ENCODE assay signal across 19 cellular contexts in genomic region chr4:4471195-4471594, GRCh38.
DNase-seq lines count a peak whose midpoint lies in the region; ATAC-seq, FAIRE-seq and TF ChIP-seq lines count a peak whose summit lies in the region.
"Had no signal": no experiment of that assay in that cellular context is flagged by ENCODE, and none has a peak within 500 bp of the region (broad histone marks: within the 10 kb centered on the region; RNA-seq: fewer than 3 reads in every experiment).

No MANE protein-coding gene starts in this region.

- H3K9me3 Mint-ChIP-seq in neural progenitor cell = no peaks in the 10 kb centered on the region
- H3K9me3 Mint-ChIP-seq: HFFc6 had no signal

- TF ChIP-seq CTCF in left ventricle myocardium inferior (IDR thresholded peaks at IDR 0.05; ENCODE audit: borderline replicate concordance) (no peak), bronchial epithelial cell (IDR thresholded peaks at IDR 0.05; ENCODE audit: insufficient read depth, low read length, severe bottlenecking) (no peak), neural progenitor cell (IDR thresholded peaks at IDR 0.05) (no peak)

- intact Hi-C loops in Right ventricle myocardium inferior (cut with DNase I) = no loop called here
- intact Hi-C loops in cardiac septum (cut with DNase I) = no loop called here
- intact Hi-C loops in left ventricle myocardium superior (cut with micrococcal nuclease) = no loop called here
- intact Hi-C loops in left ventricle myocardium inferior (cut with micrococcal nuclease) = no loop called here

- H3K27ac Mint-ChIP-seq in neural progenitor cell = peak overlapping the region; percentile 14
- H3K27ac Mint-ChIP-seq: GM23338, HFFc6 had no signal

- H3K36me3 Mint-ChIP-seq in neural progenitor cell = peaks cover 27% of the 10 kb centered on the region

- H3K4me3 Mint-ChIP-seq in neural progenitor cell = no peak overlapping the region
- H3K4me3 Mint-ChIP-seq: CD4-positive, alpha-beta memory T cell; GM23338; HFFc6 had no signal

- H3K9me3 ChIP-seq in left ventricle myocardium inferior (replicated peaks) (no peaks in the 10 kb centered on the region), neural progenitor cell (ENCODE audit: low read depth) (no peaks in the 10 kb centered on the region)
- H3K9me3 ChIP-seq: HAP-1 had no signal

- no peak overlapping the region for H3K9ac ChIP-seq in neural progenitor cell

- H3K4me1 Mint-ChIP-seq in neural progenitor cell = peaks cover 23% of the 10 kb centered on the region

- no peak overlapping the region for H3K4me2 ChIP-seq in neural progenitor cell
- H3K4me2 ChIP-seq: GM23338 had no signal

- H3K36me3 ChIP-seq in left ventricle myocardium inferior (peaks cover 48% of the 10 kb centered on the region), bronchial epithelial cell (ENCODE audit: control insufficient read depth, insufficient read depth, low read length) (peaks cover 5% of the 10 kb centered on the region), neural progenitor cell (no peaks in the 10 kb centered on the region)

- H3K4me3 ChIP-seq in left ventricle myocardium inferior = no peak overlapping the region
- no peak overlapping the region for H3K4me3 ChIP-seq in bronchial epithelial cell (ENCODE audit: low read depth, low read length)
- no peak overlapping the region for H3K4me3 ChIP-seq in neural progenitor cell
- H3K4me3 ChIP-seq: GM23338, HAP-1 had no signal

- peaks cover 5% of the 10 kb centered on the region for H3K79me2 ChIP-seq in neural progenitor cell (ENCODE audit: low read depth)

- H3K27me3 ChIP-seq in left ventricle myocardium inferior (ENCODE audit: low read depth) = no peaks in the 10 kb centered on the region
- H3K27me3 ChIP-seq in bronchial epithelial cell (ENCODE audit: control insufficient read depth, insufficient read depth, low read length) = no peaks in the 10 kb centered on the region
- H3K27me3 ChIP-seq in neural progenitor cell = no peaks in the 10 kb centered on the region

- H3K27ac ChIP-seq in left ventricle myocardium inferior (replicated peaks) (no peak overlapping the region), neural progenitor cell (no peak overlapping the region)

- no peak overlapping the region for H2AFZ ChIP-seq in neural progenitor cell (replicated peaks)
- H2AFZ ChIP-seq: GM23338 had no signal

- H3K4me1 ChIP-seq in left ventricle myocardium inferior = peaks cover 24% of the 10 kb centered on the region
- H3K4me1 ChIP-seq in neural progenitor cell = no peaks in the 10 kb centered on the region
- H3K4me1 ChIP-seq: HAP-1 had no signal

- no peaks in the 10 kb centered on the region for H3F3A ChIP-seq in neural progenitor cell (ENCODE audit: low read depth)

- DNase-seq in Right ventricle myocardium inferior (ENCODE audit: missing footprints) (no peak), cardiac septum (ENCODE audit: low spot score) (no peak), left ventricle myocardium superior (no peak), left ventricle myocardium inferior (no peak), bronchial epithelial cell (ENCODE audit: low read depth) (no peak), neural progenitor cell (ENCODE audit: low spot score) (no peak), NCI-H187 (lab: John Stamatoyannopoulos, UW) (no peak)
- DNase-seq: C1 segment of cervical spinal cord; Calu3; CD4-positive, alpha-beta memory T cell; COR-L47; DMS53; DMS79 treated with DMSO at 0.1 percent for 48 hours; GF-D8; HFFc6 had no signal

- H4K20me1 ChIP-seq in neural progenitor cell (ENCODE audit: low read depth) = peaks cover 4% of the 10 kb centered on the region

- ATAC-seq in Right ventricle myocardium inferior (peak; percentile 43), left ventricle myocardium superior (peak; percentile 65)
- ATAC-seq: GM23338 had no signal

- peak; percentile 52 for FAIRE-seq in bronchial epithelial cell (lab: Jason Lieb, UNC)
- FAIRE-seq: GM12891, GM18507 had no signal

- H3K27me3 Mint-ChIP-seq in neural progenitor cell (ENCODE audit: insufficient read depth, low read depth) = no peaks in the 10 kb centered on the region
- H3K27me3 Mint-ChIP-seq: CD4-positive, alpha-beta memory T cell had no signal
